18 cellular contexts compared by ENCODE assay signal in the genomic region with DNA sequence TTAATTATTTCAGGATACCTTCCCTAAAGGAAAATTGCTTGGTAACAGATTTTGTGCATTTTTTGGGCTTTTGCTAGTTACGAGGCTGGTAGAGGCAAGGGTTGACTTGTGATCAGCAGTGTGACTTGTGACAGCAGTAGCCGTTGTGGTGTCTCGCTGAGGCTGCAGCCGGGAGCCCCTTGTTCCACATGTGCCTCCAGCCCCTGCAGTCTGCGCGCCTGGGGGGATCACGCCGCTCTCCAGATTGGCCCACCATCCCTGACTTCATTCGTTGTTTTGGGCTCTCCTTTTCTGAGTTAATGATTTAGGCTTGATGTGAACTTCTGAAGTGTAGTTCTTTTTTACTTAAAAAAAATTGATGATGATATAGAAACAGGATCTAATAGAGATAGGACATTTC.
"Had no signal": no experiment of that assay in that cellular context is flagged by ENCODE, and none has a peak within 500 bp of the region (broad histone marks: within the 10 kb centered on the region; RNA-seq: fewer than 3 reads in every experiment).

No MANE protein-coding gene starts in this region.

- H3K9me3 Mint-ChIP-seq: activated B cell treated with CpG ODN at 0.5 μM for 24 hours; activated CD4-positive, alpha-beta T cell treated with anti-CD3 and anti-CD28 coated beads, Interleukin-2, amount 10 ng/mL, durations not matched to agents 24 days and 14 days; activated naive CD4-positive, alpha-beta T cell treated with anti-CD3 and anti-CD28 coated beads, Interleukin-2, amount 50 U/mL, for 72 hours; brain; stimulated activated naive B cell treated with anti-CD40 and anti-IgM and Interleukin-4, amounts not matched to agents 10 μg/mL and 1 μg/mL and 100 μg/mL, for 72 hours had no signal

- ATAC-seq: activated naive CD4-positive, alpha-beta T cell treated with anti-CD3 and anti-CD28 coated beads, Interleukin-2, amount 50 U/mL, for 72 hours; gastrocnemius medialis; left colon; lower lobe of right lung; stimulated activated naive B cell treated with anti-CD40 and anti-IgM and Interleukin-4, amounts not matched to agents 10 μg/mL and 1 μg/mL and 100 μg/mL, for 72 hours; upper lobe of right lung had no signal

- H3K4me3 Mint-ChIP-seq: activated B cell treated with CpG ODN at 0.5 μM for 24 hours; activated CD4-positive, alpha-beta T cell treated with anti-CD3 and anti-CD28 coated beads, Interleukin-2, amount 10 ng/mL, durations not matched to agents 24 days and 14 days; brain; stimulated activated naive B cell treated with anti-CD40 and anti-IgM and Interleukin-4, amounts not matched to agents 10 μg/mL and 1 μg/mL and 100 μg/mL, for 72 hours had no signal

- H3K27ac Mint-ChIP-seq: activated B cell treated with CpG ODN at 0.5 μM for 24 hours; stimulated activated naive B cell treated with anti-CD40 and anti-IgM and Interleukin-4, amounts not matched to agents 10 μg/mL and 1 μg/mL and 100 μg/mL, for 72 hours had no signal

- DNase-seq: activated B cell treated with CpG ODN at 0.5 μM for 24 hours; activated CD4-positive, alpha-beta T cell treated with anti-CD3 and anti-CD28 coated beads, Interleukin-2, amount 10 ng/mL, durations not matched to agents 24 days and 14 days; activated CD8-positive, alpha-beta memory T cell treated with anti-CD3 and anti-CD28 coated beads for 24 hours; activated gamma-delta T cell; activated T-cell treated with anti-CD3 and anti-CD28 coated beads for 4 hours; central memory CD4-positive, alpha-beta T cell; gastrocnemius medialis; heart right ventricle; left colon; lower lobe of right lung; midbrain; SJCRH30; stimulated activated CD4-positive, alpha-beta T cell treated with anti-CD3 and anti-CD28 coated beads, Interleukin-2, amount 100 ng/mL, for 48 hours; stimulated activated naive B cell treated with anti-CD40 and anti-IgM and Interleukin-4, amounts not matched to agents 10 μg/mL and 1 μg/mL and 100 μg/mL, for 72 hours; upper lobe of right lung had no signal

- H3K27ac ChIP-seq: parathyroid adenoma, SJCRH30 had no signal
